ENCODE assay signal across 28 cellular contexts in the genomic region with DNA sequence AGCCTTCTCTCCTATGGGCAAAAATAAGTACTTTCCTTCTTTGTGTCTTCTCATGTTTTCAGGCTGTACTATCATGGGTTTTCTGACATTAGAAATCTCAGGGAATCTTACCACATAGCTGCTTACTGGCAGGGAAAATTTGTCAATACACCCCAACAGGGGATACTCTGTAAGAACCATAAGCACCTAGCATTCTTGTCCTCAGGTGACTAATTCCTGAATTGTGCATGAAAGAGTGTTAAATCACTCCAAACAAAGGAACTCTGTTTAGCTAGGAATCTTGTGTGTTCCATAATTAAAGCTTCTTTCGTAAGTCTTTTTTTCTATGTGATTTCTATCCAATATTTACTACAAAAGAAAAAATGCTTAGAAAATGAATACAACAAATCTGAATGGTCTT.
DNase-seq lines count a peak whose midpoint lies in the region; ATAC-seq and TF ChIP-seq lines count a peak whose summit lies in the region.
"Had no signal": no experiment of that assay in that cellular context is flagged by ENCODE, and none has a peak within 500 bp of the region (broad histone marks: within the 10 kb centered on the region; RNA-seq: fewer than 3 reads in every experiment).

No MANE protein-coding gene starts in this region.

- H3K79me2 ChIP-seq in mesendoderm (ENCODE audit: control insufficient read depth, insufficient read depth, low read length), result no peaks in the 10 kb centered on the region

- H3K4me1 ChIP-seq in mesendoderm (ENCODE audit: control insufficient read depth, low read depth, low read length), result no peaks in the 10 kb centered on the region
- H3K4me1 ChIP-seq in effector memory CD4-positive, alpha-beta T cell (ENCODE audit: control insufficient read depth, insufficient read depth, low read length, poor library complexity, severe bottlenecking), result no peaks in the 10 kb centered on the region
- H3K4me1 ChIP-seq: upper lobe of left lung had no signal

- no peaks in the 10 kb centered on the region for H3K9me3 ChIP-seq in effector memory CD4-positive, alpha-beta T cell (ENCODE audit: control insufficient read depth, low read length)
- H3K9me3 ChIP-seq: upper lobe of left lung had no signal

- H4K8ac ChIP-seq in mesendoderm (ENCODE audit: low read depth, low read length), result no peak overlapping the region

- POLR2A ChIA-PET in RWPE1 (lab: Yijun Ruan, JAX; ENCODE audit: low non-redundant PET), result no interaction called here
- POLR2A ChIA-PET in activated CD4-positive, alpha-beta memory T cell treated with anti-CD3 and anti-CD28 coated beads for 36 hours (lab: Charles Lee), result no interaction called here

- H2AK5ac ChIP-seq in mesendoderm (ENCODE audit: low read length), result no peak overlapping the region

- no peak for TF ChIP-seq CTCF in RWPE1 (conservative IDR thresholded peaks at IDR 0.05; ENCODE audit: low read depth)

- no peaks in the 10 kb centered on the region for H3K36me3 Mint-ChIP-seq in activated CD4-positive, alpha-beta memory T cell treated with anti-CD3 and anti-CD28 coated beads for 36 hours
- H3K36me3 Mint-ChIP-seq: activated naive CD4-positive, alpha-beta T cell treated with anti-CD3 and anti-CD28 coated beads, Interleukin-2, amount 50 U/mL, for 24 hours; CD8-positive, alpha-beta memory T cell; stimulated activated effector memory CD8-positive, alpha-beta T cell treated with anti-CD3 and anti-CD28 coated beads, Interleukin-12 subunit alpha, Interleukin-12 subunit beta, amount 100 ng/mL, for 72 hours had no signal

- H3K4me2 ChIP-seq in mesendoderm (ENCODE audit: low read length), result no peak overlapping the region

- ATAC-seq in HG03039 (IDR thresholded peaks at IDR 0.05; ENCODE audit: unreplicated experiment), result no peak
- ATAC-seq: activated CD4-positive, CD25-positive, alpha-beta regulatory T cell treated with anti-CD3 and anti-CD28 coated beads, Interleukin-2, amount 50 U/mL, for 24 hours; sciatic nerve; stimulated activated effector memory CD8-positive, alpha-beta T cell treated with anti-CD3 and anti-CD28 coated beads, Interleukin-12 subunit alpha, Interleukin-12 subunit beta, amount 100 ng/mL, for 72 hours had no signal

- H3K27me3 ChIP-seq in H7 (ENCODE audit: control insufficient read depth, insufficient read depth, low read length) (no peaks in the 10 kb centered on the region; the same call in 1 of the 2 replicates), mesendoderm (ENCODE audit: insufficient read depth, low read length, poor library complexity) (no peaks in the 10 kb centered on the region)
- H3K27me3 ChIP-seq in effector memory CD4-positive, alpha-beta T cell (replicated peaks; ENCODE audit: control insufficient read depth, insufficient read depth, low read length, poor library complexity, severe bottlenecking), result no peaks in the 10 kb centered on the region
- H3K27me3 ChIP-seq: cardiac muscle cell, upper lobe of left lung had no signal

- no peak overlapping the region for H3K56ac ChIP-seq in mesendoderm (ENCODE audit: low read length)

- H3K23ac ChIP-seq in mesendoderm (ENCODE audit: low read length), result no peak overlapping the region

- H3K27ac Mint-ChIP-seq in activated CD4-positive, alpha-beta memory T cell treated with anti-CD3 and anti-CD28 coated beads for 36 hours, result no peak overlapping the region
- H3K27ac Mint-ChIP-seq: activated CD4-positive, alpha-beta memory T cell treated with anti-CD3 and anti-CD28 coated beads, Interleukin-2, amount 10 ng/mL, durations not matched to agents 7 days and 5 days; activated naive CD4-positive, alpha-beta T cell treated with anti-CD3 and anti-CD28 coated beads, Interleukin-2, amount 50 U/mL, for 24 hours; activated T-helper 2 cell treated with anti-CD3 and anti-CD28 coated beads, Interferon-gamma antibody, Interleukin-2, Interleukin-4, amounts not matched to agents 10 μg/mL and 5 μg/mL and 100 μg/mL, durations not matched to agents 14 hours and 24 hours and 36 hours; B cell; CD8-positive, alpha-beta memory T cell; stimulated activated effector memory CD8-positive, alpha-beta T cell treated with anti-CD3 and anti-CD28 coated beads, Interleukin-12 subunit alpha, Interleukin-12 subunit beta, amount 100 ng/mL, for 72 hours had no signal

- H3K27me3 Mint-ChIP-seq in activated CD4-positive, alpha-beta memory T cell treated with anti-CD3 and anti-CD28 coated beads for 36 hours, result no peaks in the 10 kb centered on the region
- H3K27me3 Mint-ChIP-seq: activated CD4-positive, alpha-beta memory T cell treated with anti-CD3 and anti-CD28 coated beads, Interleukin-2, amount 10 ng/mL, durations not matched to agents 7 days and 5 days; activated naive CD4-positive, alpha-beta T cell treated with anti-CD3 and anti-CD28 coated beads, Interleukin-2, amount 50 U/mL, for 24 hours; B cell had no signal

- DNase-seq in H7 (peak; percentile 9), RWPE1 (ENCODE audit: low spot score) (peak; percentile 29), epithelial cell of prostate (ENCODE audit: low read depth, low spot score) (peak; percentile 58), mesendoderm (peak; percentile 64), GDM1 (lab: John Stamatoyannopoulos, UW) (no peak)
- DNase-seq in effector memory CD4-positive, alpha-beta T cell, result no peak
- no peak for DNase-seq in activated CD4-positive, alpha-beta memory T cell treated with anti-CD3 and anti-CD28 coated beads for 36 hours
- DNase-seq: activated CD4-positive, alpha-beta memory T cell treated with anti-CD3 and anti-CD28 coated beads, Interleukin-2, amount 10 ng/mL, durations not matched to agents 7 days and 5 days; CD8-positive, alpha-beta memory T cell; cortex of kidney; DMS53; NCI-H1105; NCI-H1930; NCI-H526 treated with DMSO at 0.1 percent for 48 hours; posterior cingulate gyrus; stimulated activated CD4-positive, alpha-beta T cell treated with anti-CD3 and anti-CD28 coated beads, Interleukin-4, amount 100 ng/mL, for 24 hours; substantia nigra; T-helper 1 cell; upper lobe of left lung had no signal

- H2BK5ac ChIP-seq in mesendoderm (ENCODE audit: low read length), result no peak overlapping the region

- no peaks in the 10 kb centered on the region for H3K9me3 Mint-ChIP-seq in activated CD4-positive, alpha-beta memory T cell treated with anti-CD3 and anti-CD28 coated beads for 36 hours
- H3K9me3 Mint-ChIP-seq: activated CD4-positive, alpha-beta memory T cell treated with anti-CD3 and anti-CD28 coated beads, Interleukin-2, amount 10 ng/mL, durations not matched to agents 7 days and 5 days; activated naive CD4-positive, alpha-beta T cell treated with anti-CD3 and anti-CD28 coated beads, Interleukin-2, amount 50 U/mL, for 24 hours; activated T-helper 2 cell treated with anti-CD3 and anti-CD28 coated beads, Interferon-gamma antibody, Interleukin-2, Interleukin-4, amounts not matched to agents 10 μg/mL and 5 μg/mL and 100 μg/mL, durations not matched to agents 14 hours and 24 hours and 36 hours; neural crest cell had no signal

- CTCF ChIA-PET in RWPE1 (lab: Yijun Ruan, JAX), result no interaction called here
- CTCF ChIA-PET in activated CD4-positive, alpha-beta memory T cell treated with anti-CD3 and anti-CD28 coated beads for 36 hours (lab: Charles Lee), result no interaction called here

- no peak overlapping the region for H2BK120ac ChIP-seq in mesendoderm (ENCODE audit: low read depth, low read length)

- no peak overlapping the region for H4K5ac ChIP-seq in mesendoderm (ENCODE audit: low read length)

- H3K79me1 ChIP-seq in mesendoderm (ENCODE audit: low read length), result no peaks in the 10 kb centered on the region

- H3K27ac ChIP-seq in RWPE1 (no peak overlapping the region), epithelial cell of prostate (peak overlapping the region; percentile 80), mesendoderm (ENCODE audit: low read depth, low read length) (no peak overlapping the region)
- H3K27ac ChIP-seq in effector memory CD4-positive, alpha-beta T cell (ENCODE audit: insufficient read depth, low read length, poor library complexity, severe bottlenecking), result no peak overlapping the region
- H3K27ac ChIP-seq: cardiac muscle cell, upper lobe of left lung had no signal

- intact Hi-C loops in activated CD4-positive, alpha-beta memory T cell treated with anti-CD3 and anti-CD28 coated beads for 36 hours (cut with micrococcal nuclease), result no loop called here

- no peak overlapping the region for H3K4ac ChIP-seq in mesendoderm (ENCODE audit: low read depth, low read length)

- H3K18ac ChIP-seq in mesendoderm (ENCODE audit: low read length), result no peak overlapping the region

- H3K4me3 ChIP-seq in H7 (ENCODE audit: insufficient read depth, low read depth, low read length) (no peak overlapping the region), mesendoderm (ENCODE audit: low read length) (no peak overlapping the region)
- no peak overlapping the region for H3K4me3 ChIP-seq in effector memory CD4-positive, alpha-beta T cell (ENCODE audit: insufficient read depth, low read depth, low read length, poor library complexity, severe bottlenecking)
- H3K4me3 ChIP-seq: cardiac muscle cell, upper lobe of left lung had no signal

- H3K36me3 ChIP-seq in H7 (replicated peaks; ENCODE audit: control insufficient read depth, insufficient read depth, low read length) (no peaks in the 10 kb centered on the region), mesendoderm (ENCODE audit: control insufficient read depth, insufficient read depth, low read length) (no peaks in the 10 kb centered on the region)
- no peaks in the 10 kb centered on the region for H3K36me3 ChIP-seq in effector memory CD4-positive, alpha-beta T cell (ENCODE audit: control insufficient read depth, insufficient read depth, low read length)
- H3K36me3 ChIP-seq: cardiac muscle cell, upper lobe of left lung had no signal

- H3K4me3 Mint-ChIP-seq in activated CD4-positive, alpha-beta memory T cell treated with anti-CD3 and anti-CD28 coated beads for 36 hours, result no peak overlapping the region
- H3K4me3 Mint-ChIP-seq: activated CD4-positive, alpha-beta memory T cell treated with anti-CD3 and anti-CD28 coated beads, Interleukin-2, amount 10 ng/mL, durations not matched to agents 7 days and 5 days; activated naive CD4-positive, alpha-beta T cell treated with anti-CD3 and anti-CD28 coated beads, Interleukin-2, amount 50 U/mL, for 24 hours; B cell; CD8-positive, alpha-beta memory T cell; neural crest cell; stimulated activated effector memory CD8-positive, alpha-beta T cell treated with anti-CD3 and anti-CD28 coated beads, Interleukin-12 subunit alpha, Interleukin-12 subunit beta, amount 100 ng/mL, for 72 hours had no signal

- no CpG with 5 or more reads among the region's 1 CpG for WGBS in mesendoderm (ENCODE audit: extremely low coverage, insufficient coverage, low lambda C conversion rate)

- H3K4me1 Mint-ChIP-seq in activated CD4-positive, alpha-beta memory T cell treated with anti-CD3 and anti-CD28 coated beads for 36 hours (ENCODE audit: low read depth), result no peaks in the 10 kb centered on the region
- H3K4me1 Mint-ChIP-seq: activated CD4-positive, alpha-beta memory T cell treated with anti-CD3 and anti-CD28 coated beads, Interleukin-2, amount 10 ng/mL, durations not matched to agents 7 days and 5 days; activated naive CD4-positive, alpha-beta T cell treated with anti-CD3 and anti-CD28 coated beads, Interleukin-2, amount 50 U/mL, for 24 hours; B cell; CD8-positive, alpha-beta memory T cell; stimulated activated effector memory CD8-positive, alpha-beta T cell treated with anti-CD3 and anti-CD28 coated beads, Interleukin-12 subunit alpha, Interleukin-12 subunit beta, amount 100 ng/mL, for 72 hours had no signal

- H3K9ac ChIP-seq in mesendoderm (ENCODE audit: low read length), result no peak overlapping the region

- no peak overlapping the region for H2BK15ac ChIP-seq in mesendoderm (replicated peaks; ENCODE audit: low read depth)

Comparison
In these comparisons a context has a peak if more than half of its experiments do, and no peak if none do; other contexts are left out.
1. DNase-seq: peak in H7 (single experiment), RWPE1 (single experiment), epithelial cell of prostate (single experiment) and mesendoderm (single experiment); none in GDM1 (single experiment), effector memory CD4-positive, alpha-beta T cell (0 of 3) and activated CD4-positive, alpha-beta memory T cell treated with anti-CD3 and anti-CD28 coated beads for 36 hours (single experiment).